8 cellular contexts compared by ENCODE assay signal in genomic region chr9:29004988-29005387, GRCh38.
"Had no signal": no experiment of that assay in that cellular context is flagged by ENCODE, and none has a peak within 500 bp of the region (broad histone marks: within the 10 kb centered on the region; RNA-seq: fewer than 3 reads in every experiment).

No MANE protein-coding gene starts in this region.

- H3K4me3 ChIP-seq: GM23338, K562 had no signal

- ATAC-seq: GM23338, K562 had no signal

- DNase-seq: H9, HCEC 1CT, KG1 had no signal

- FAIRE-seq: H1, H54, HTR-8/SVneo, K562 had no signal

- H2AFZ ChIP-seq: GM23338 had no signal

- H3K4me2 ChIP-seq: GM23338 had no signal
